10 cellular contexts compared by ENCODE assay signal in the genomic region with DNA sequence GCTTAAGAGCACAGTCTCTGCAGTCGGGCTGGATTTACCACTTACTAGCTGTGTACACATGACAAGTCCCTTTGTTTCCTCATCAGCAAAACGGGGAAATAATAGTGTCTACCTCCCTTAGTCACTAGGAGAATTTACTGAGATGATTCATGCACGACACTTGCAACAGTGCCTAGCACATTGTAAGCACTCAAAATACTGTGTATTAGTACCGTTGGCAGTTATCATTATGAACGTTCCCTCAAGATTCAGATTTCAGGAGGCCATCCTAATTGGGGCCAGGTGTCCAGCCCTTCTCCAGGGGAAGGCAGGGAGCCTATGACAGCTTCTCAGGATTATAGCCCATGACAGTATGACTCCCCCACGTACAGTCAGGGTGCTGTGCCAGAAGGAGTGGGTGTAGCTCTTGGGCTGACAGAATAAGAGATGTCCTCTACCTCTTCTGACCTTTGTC.
DNase-seq lines count a peak whose midpoint lies in the region; ATAC-seq and TF ChIP-seq lines count a peak whose summit lies in the region.
"Had no signal": no experiment of that assay in that cellular context is flagged by ENCODE, and none has a peak within 500 bp of the region (broad histone marks: within the 10 kb centered on the region; RNA-seq: fewer than 3 reads in every experiment).

No MANE protein-coding gene starts in this region.

- DNase-seq in AG04450 (ENCODE audit: low read depth, low spot score) = no peak
- peak; percentile 47 for DNase-seq in GM03348 (ENCODE audit: low spot score)
- peak; percentile 5 for DNase-seq in RKO (ENCODE audit: low spot score)
- peak; percentile 63 for DNase-seq in fibroblast of gingiva (ENCODE audit: low read depth)
- no peak for DNase-seq in nucleus accumbens (lab: John Stamatoyannopoulos, UW)
- no peak for DNase-seq in left ventricle myocardium inferior
- DNase-seq in epidermal melanocyte (ENCODE audit: insufficient read length, low spot score) = no peak
- DNase-seq: head of caudate nucleus, mucosa of descending colon had no signal

- no peaks in the 10 kb centered on the region for H3K36me3 ChIP-seq in left ventricle myocardium inferior

- H3K4me3 ChIP-seq in AG04450 (ENCODE audit: low read depth, low read length) (no peak overlapping the region), left ventricle myocardium inferior (no peak overlapping the region)
- H3K4me3 ChIP-seq: mucosa of descending colon had no signal

- H3K27ac ChIP-seq in AG04450 (ENCODE audit: low read depth, low read length) = peak overlapping the region; percentile 32
- H3K27ac ChIP-seq in left ventricle myocardium inferior (replicated peaks) = no peak overlapping the region

- TF ChIP-seq CTCF in AG04450 (IDR thresholded peaks at IDR 0.05; ENCODE audit: low read depth, low read length) (no peak), left ventricle myocardium inferior (IDR thresholded peaks at IDR 0.05; ENCODE audit: borderline replicate concordance) (no peak)

- H3K4me1 ChIP-seq in left ventricle myocardium inferior = no peaks in the 10 kb centered on the region

- CTCF ChIA-PET in AG04450 (lab: Charles Lee) = interaction anchor here (0.7 to 2.7 kb wide), 4 partner anchors 9 to 179 kb away, joined by 4 to 15 read pairs (median 4); a partner anchor contains a TSS

- POLR2A ChIA-PET in AG04450 (lab: Yijun Ruan, JAX) = interaction anchor here (0.6 kb wide), 1 partner anchor 335 kb away, joined by 3 read pairs; no protein-coding TSS in a partner anchor

- intact Hi-C loops in left ventricle myocardium inferior (cut with micrococcal nuclease) = no loop called here

- H3K9me3 ChIP-seq in AG04450 (ENCODE audit: control insufficient read depth, insufficient read depth, low read length) (no peaks in the 10 kb centered on the region), left ventricle myocardium inferior (replicated peaks) (no peaks in the 10 kb centered on the region)
- H3K9me3 ChIP-seq: mucosa of descending colon had no signal

- no peak for ATAC-seq in GM19467 (IDR thresholded peaks at IDR 0.05; ENCODE audit: unreplicated experiment)
- ATAC-seq: mucosa of descending colon had no signal

- H3K27me3 ChIP-seq in AG04450 (ENCODE audit: control insufficient read depth, insufficient read depth, low read length) (no peaks in the 10 kb centered on the region), left ventricle myocardium inferior (ENCODE audit: low read depth) (peaks cover 13% of the 10 kb centered on the region)

Comparison
In these comparisons a context has a peak if more than half of its experiments do, and no peak if none do; other contexts are left out.
1. DNase-seq: peak in GM03348 (single experiment), RKO (single experiment) and fibroblast of gingiva (single experiment); none in AG04450 (single experiment), nucleus accumbens (0 of 56), left ventricle myocardium inferior (single experiment) and epidermal melanocyte (single experiment).